In genomic region chr5:10453564-10453963, GRCh38 we compare ENCODE assay signal across 16 cellular contexts. TPM values are rescaled to one million over a fixed set of nuclear protein-coding genes. Genes with fewer than 3 reads are reported as not detected.
A peak's percentile ranks its signal among the peaks of the same experiment; 100 is the strongest.
DNase-seq lines count a peak whose midpoint lies in the region; TF ChIP-seq lines count a peak whose summit lies in the region.
"Had no signal": no experiment of that assay in that cellular context is flagged by ENCODE, and none has a peak within 500 bp of the region (broad histone marks: within the 10 kb centered on the region; RNA-seq: fewer than 3 reads in every experiment).

No MANE protein-coding gene starts in this region.

- H3K9ac ChIP-seq in mesenchymal stem cell (ENCODE audit: low read length): peak overlapping the region; percentile 13

- no peak overlapping the region for H4K8ac ChIP-seq in mesenchymal stem cell (ENCODE audit: low read length)

- DNase-seq in Caki2 (ENCODE audit: low read depth): peak; percentile 34
- DNase-seq in LHCN-M2 (ENCODE audit: low read depth): peak; percentile 36
- peak; percentile 70 for DNase-seq in astrocyte of the hippocampus (ENCODE audit: low read depth, low spot score)
- DNase-seq in mesenchymal stem cell: no peak
- no peak for DNase-seq in BE2C
- DNase-seq in suprapubic skin (ENCODE audit: low spot score in 2 of 2): no peak
- DNase-seq in NCI-H1436 (lab: John Stamatoyannopoulos, UW): no peak
- no peak for DNase-seq in mesenteric fat pad (ENCODE audit: low spot score)
- DNase-seq: activated CD4-positive, alpha-beta T cell treated with anti-CD3 and anti-CD28 coated beads, Interleukin-2, amount 10 ng/mL, durations not matched to agents 24 days and 14 days; NCI-H1092 treated with DMSO at 0.1 percent for 48 hours; NK-92 treated with Interleukin-12 subunit alpha and Interleukin-12 subunit beta, amount 100 ng/mL, for 24 hours; psoas muscle; stimulated activated CD4-positive, alpha-beta T cell treated with anti-CD3 and anti-CD28 coated beads, Interleukin-1b, Interleukin-23, amount 100 ng/mL, for 48 hours had no signal

- H3K4me3 ChIP-seq in mesenchymal stem cell (ENCODE audit: insufficient read depth in 1 of 2, low read depth in 1 of 2, low read length in 2 of 2) (no peak overlapping the region), BE2C (ENCODE audit: low read depth, low read length) (no peak overlapping the region), suprapubic skin (no peak overlapping the region)
- H3K4me3 ChIP-seq: ascending aorta; BLaER1 treated with 17β-estradiol and CSF1 and Interleukin-3, amounts not matched to agents 10 nM and 100 nM; hepatocyte; psoas muscle had no signal

- H3K23ac ChIP-seq in mesenchymal stem cell (ENCODE audit: low read length in 2 of 2): no peak overlapping the region

- H3K27ac ChIP-seq in mesenchymal stem cell (ENCODE audit: low read length, poor library complexity, severe bottlenecking) (no peak overlapping the region), suprapubic skin (no peak overlapping the region)
- H3K27ac ChIP-seq: hepatocyte, psoas muscle had no signal

- H3K4me2 ChIP-seq in mesenchymal stem cell (ENCODE audit: low read length, poor library complexity, severe bottlenecking): no peak overlapping the region
- H3K4me2 ChIP-seq: hepatocyte had no signal

- TF ChIP-seq POLR2A in suprapubic skin (IDR thresholded peaks at IDR 0.05): no peak

- no peak overlapping the region for H3K14ac ChIP-seq in mesenchymal stem cell (ENCODE audit: low read length in 2 of 2)

- no peak overlapping the region for H2AFZ ChIP-seq in mesenchymal stem cell (ENCODE audit: low read depth, low read length)
- H2AFZ ChIP-seq: hepatocyte had no signal

- no peak overlapping the region for H3K4ac ChIP-seq in mesenchymal stem cell (ENCODE audit: low read depth in 1 of 2, low read length in 2 of 2)

- no peak for TF ChIP-seq EP300 in suprapubic skin (IDR thresholded peaks at IDR 0.05)

- no peak for TF ChIP-seq CTCF in BE2C (IDR thresholded peaks at IDR 0.05; ENCODE audit: low read depth, low read length)
- no peak for TF ChIP-seq CTCF in suprapubic skin (IDR thresholded peaks at IDR 0.05)

- H3K27me3 ChIP-seq in mesenchymal stem cell (ENCODE audit: control insufficient read depth in 1 of 2, insufficient read depth in 1 of 2, low read length in 2 of 2) (no peaks in the 10 kb centered on the region), BE2C (no peaks in the 10 kb centered on the region), suprapubic skin (no peaks in the 10 kb centered on the region)
- H3K27me3 ChIP-seq: ascending aorta, hepatocyte had no signal

- H3K36me3 ChIP-seq in mesenchymal stem cell (ENCODE audit: control insufficient read depth in 1 of 2, insufficient read depth in 2 of 2, low read depth in 1 of 2, low read length in 2 of 2): no peaks in the 10 kb centered on the region
- no peaks in the 10 kb centered on the region for H3K36me3 ChIP-seq in BE2C
- H3K36me3 ChIP-seq in suprapubic skin: no peaks in the 10 kb centered on the region
- H3K36me3 ChIP-seq: ascending aorta; BLaER1 treated with 17β-estradiol and CSF1 and Interleukin-3, amounts not matched to agents 10 nM and 100 nM had no signal

- H3K18ac ChIP-seq in mesenchymal stem cell (ENCODE audit: low read depth in 1 of 2, low read length in 2 of 2): no peak overlapping the region

- H4K91ac ChIP-seq in mesenchymal stem cell (ENCODE audit: low read length): no peak overlapping the region

- H2BK120ac ChIP-seq in mesenchymal stem cell (ENCODE audit: low read depth, low read length): no peak overlapping the region

- H3K4me1 ChIP-seq in mesenchymal stem cell (ENCODE audit: control insufficient read depth, insufficient read depth, low read depth, low read length) (peaks cover 29% of the 10 kb centered on the region), BE2C (peaks cover 5% of the 10 kb centered on the region), suprapubic skin (peaks cover 31% of the 10 kb centered on the region)
- H3K4me1 ChIP-seq: psoas muscle had no signal

- in situ Hi-C loops in Caki2 (cut with HindIII; ENCODE audit: low pct_unique_long_range_greater_than_20kb, low sequenced_read_pairs): loop anchor here (10.0 kb wide), 1 partner anchor 171 kb away; no protein-coding TSS in a partner anchor

- no peak overlapping the region for H2BK12ac ChIP-seq in mesenchymal stem cell (ENCODE audit: low read length in 2 of 2)

- no peaks in the 10 kb centered on the region for H3K9me3 ChIP-seq in mesenchymal stem cell (ENCODE audit: control insufficient read depth, low read length)
- no peaks in the 10 kb centered on the region for H3K9me3 ChIP-seq in BE2C
- H3K9me3 ChIP-seq in suprapubic skin: no peaks in the 10 kb centered on the region
- H3K9me3 ChIP-seq: ascending aorta; BLaER1 treated with 17β-estradiol and CSF1 and Interleukin-3, amounts not matched to agents 10 nM and 100 nM; psoas muscle had no signal

- no peak overlapping the region for H2AK5ac ChIP-seq in mesenchymal stem cell (ENCODE audit: low read length, severe bottlenecking)

- WGBS in mesenchymal stem cell: 50% methylated on average over 8 of the region's 8 CpGs
- 61% methylated on average over 8 of the region's 8 CpGs for WGBS in suprapubic skin

- H2BK5ac ChIP-seq in mesenchymal stem cell (ENCODE audit: low read depth, low read length, poor library complexity, severe bottlenecking): no peak overlapping the region

- no peak overlapping the region for H2BK15ac ChIP-seq in mesenchymal stem cell (ENCODE audit: low read depth, poor library complexity, severe bottlenecking)

- no peaks in the 10 kb centered on the region for H3K79me1 ChIP-seq in mesenchymal stem cell (replicated peaks; ENCODE audit: low read length, poor library complexity, severe bottlenecking)

RNA-seq across cellular contexts. Expression of gene ROPN1L, which starts 11.9 kb away (rescaled TPM):
- total RNA-seq in Caki2 (2014; rRNA removed; shearing (Covaris generic); ENCODE audit: low replicate concordance): 3.2 and 3.6 TPM in 2 replicates
- total RNA-seq in LHCN-M2 (2014; rRNA removed) (1.1 and 1.3 TPM in 2 replicates), suprapubic skin (under 1 TPM in 1 of 4 donors, not detected in 3; 0.81 TPM), mesenteric fat pad (0.93 TPM)
- polyA plus RNA-seq in LHCN-M2 (2012): 0.72 TPM
- polyA plus RNA-seq in mesenchymal stem cell (2013, experiment 1 of 2): 0.43 TPM
- polyA plus RNA-seq in mesenchymal stem cell (2013, experiment 2 of 2): 0.29 TPM
- not detected for polyA plus RNA-seq in BE2C (2012; ENCODE audit: insufficient read depth, insufficient read length, low read depth)
- total RNA-seq: activated CD4-positive, alpha-beta T cell treated with anti-CD3 and anti-CD28 coated beads, Interleukin-2, amount 10 ng/mL, durations not matched to agents 24 days and 14 days; ascending aorta had no signal
- polyA plus RNA-seq: hepatocyte had no signal

Comparison
In these comparisons a context has a peak if more than half of its experiments do, and no peak if none do; other contexts are left out.
1. DNase-seq: peak in Caki2 (single experiment), LHCN-M2 (single experiment) and astrocyte of the hippocampus (single experiment); none in mesenchymal stem cell (single experiment), BE2C (single experiment), suprapubic skin (0 of 2), NCI-H1436 (single experiment) and mesenteric fat pad (single experiment).